ENCODE assay signal across 8 cellular contexts in the genomic region with DNA sequence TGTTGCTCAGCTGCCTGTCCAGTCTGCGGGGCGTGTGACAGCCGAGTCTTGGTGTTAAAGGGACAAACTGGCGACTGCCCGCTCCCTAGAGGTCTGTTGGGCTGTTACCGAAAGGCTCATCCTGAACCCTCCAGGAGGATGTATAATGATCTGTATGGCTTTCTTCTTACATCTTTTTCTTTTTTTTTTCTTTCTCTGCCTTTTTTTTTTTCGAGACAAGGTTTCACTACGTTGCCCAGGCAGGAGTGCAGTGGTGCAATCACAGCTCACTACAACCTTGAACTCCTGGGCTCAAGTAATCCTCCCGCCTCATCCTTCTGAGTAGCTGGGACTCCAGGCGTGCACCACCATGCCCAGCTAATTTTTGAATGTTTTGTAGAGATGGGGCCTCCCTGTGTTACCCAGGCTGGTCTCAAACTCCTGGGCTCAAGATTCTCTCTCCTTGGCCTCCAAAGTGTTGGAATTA. TPM values are rescaled to one million over a fixed set of nuclear protein-coding genes. Genes with fewer than 3 reads are reported as not detected.
DNase-seq lines count a peak whose midpoint lies in the region; ATAC-seq and TF ChIP-seq lines count a peak whose summit lies in the region.

No MANE protein-coding gene starts in this region.

- POLR2A ChIA-PET in activated CD4-positive, alpha-beta T cell treated with anti-CD3 and anti-CD28 coated beads, Interleukin-2, amount 10 ng/mL, durations not matched to agents 7 days and 5 days (lab: Charles Lee): no interaction called here
- POLR2A ChIA-PET in IMR-90 (lab: Charles Lee; ENCODE audit: unreplicated experiment): no interaction called here

- CTCF ChIA-PET in activated CD4-positive, alpha-beta T cell treated with anti-CD3 and anti-CD28 coated beads, Interleukin-2, amount 10 ng/mL, durations not matched to agents 7 days and 5 days (lab: Charles Lee): interaction anchor here (0.6 to 2.7 kb wide), 12 partner anchors 14 to 601 kb away, joined by 3 to 29 read pairs (median 4); a partner anchor contains a TSS
- CTCF ChIA-PET in IMR-90 (lab: Yijun Ruan, JAX): interaction anchor here (0.8 to 1.2 kb wide), 3 partner anchors 13 to 75 kb away, joined by 3 to 4 read pairs (median 3); no protein-coding TSS in a partner anchor

- peaks cover 33% of the 10 kb centered on the region for H3K36me3 ChIP-seq in IMR-90 (ENCODE audit: control insufficient read depth, insufficient read depth, low read length)
- peaks cover 21% of the 10 kb centered on the region for H3K36me3 ChIP-seq in brain microvascular endothelial cell (replicated peaks)
- peaks cover 53 to 55% of the 10 kb centered on the region in 2 experiments for H3K36me3 ChIP-seq in mesenchymal stem cell (ENCODE audit: control insufficient read depth in 1 of 2, insufficient read depth in 2 of 2, low read depth in 1 of 2, low read length in 2 of 2)

- H3K4me3 ChIP-seq in IMR-90 (ENCODE audit: insufficient read depth, low read depth, low read length) (peak overlapping the region; percentile 98), brain microvascular endothelial cell (ENCODE audit: low read depth, low read length) (peak overlapping the region; percentile 91), mesenchymal stem cell (ENCODE audit: insufficient read depth in 1 of 2, low read depth in 1 of 2, low read length in 2 of 2) (peak overlapping the region; percentile 94 to 96)

- no peaks in the 10 kb centered on the region for H3K9me3 Mint-ChIP-seq in activated CD4-positive, alpha-beta T cell treated with anti-CD3 and anti-CD28 coated beads, Interleukin-2, amount 10 ng/mL, durations not matched to agents 7 days and 5 days

- DNase-seq in activated CD4-positive, alpha-beta T cell treated with anti-CD3 and anti-CD28 coated beads, Interleukin-2, amount 10 ng/mL, durations not matched to agents 7 days and 5 days: no peak
- no peak for DNase-seq in activated CD4-positive, alpha-beta T cell treated with anti-CD3 and anti-CD28 coated beads for 48 hours
- DNase-seq in IMR-90: no peak
- DNase-seq in brain microvascular endothelial cell: no peak
- DNase-seq in mesenchymal stem cell: no peak
- no peak for DNase-seq in G401 (ENCODE audit: low spot score)
- DNase-seq in GM13976 (ENCODE audit: low spot score): no peak

- no peak for TF ChIP-seq RAD21 in IMR-90 (IDR thresholded peaks at IDR 0.05; ENCODE audit: low read length)

- no peak overlapping the region for H4K91ac ChIP-seq in IMR-90 (ENCODE audit: insufficient read depth, low read depth, low read length)
- peak overlapping the region; percentile 64 for H4K91ac ChIP-seq in mesenchymal stem cell (ENCODE audit: low read length)

- in situ Hi-C loops in IMR-90 (cut with MboI; ENCODE audit: low sequenced_read_pairs) (no loop called here), brain microvascular endothelial cell (cut with HindIII; ENCODE audit: low pct_ligation_motif_present, low sequenced_read_pairs) (no loop called here), G401 (cut with HindIII; ENCODE audit: low sequenced_read_pairs) (no loop called here), GM13976 (cut with MboI; ENCODE audit: low sequenced_read_pairs, unreplicated experiment) (no loop called here)

- no peak overlapping the region for H2BK12ac ChIP-seq in mesenchymal stem cell (ENCODE audit: low read length in 2 of 2)

- TF ChIP-seq CTCF in IMR-90 (conservative IDR thresholded peaks at IDR 0.05; ENCODE audit: low read depth, low read length) (no peak), brain microvascular endothelial cell (IDR thresholded peaks at IDR 0.05; ENCODE audit: low read depth, low read length, missing control alignments) (no peak), GM13976 (IDR thresholded peaks at IDR 0.05; ENCODE audit: borderline replicate concordance, control extremely low read depth, extremely low read depth, insufficient read depth, missing control alignments) (no peak)

- H2AK5ac ChIP-seq in IMR-90 (ENCODE audit: low read depth, low read length) (no peak overlapping the region), mesenchymal stem cell (ENCODE audit: low read length, severe bottlenecking) (no peak overlapping the region)

- no peak overlapping the region for H3K18ac ChIP-seq in IMR-90 (ENCODE audit: low read depth, low read length)
- H3K18ac ChIP-seq in mesenchymal stem cell (ENCODE audit: low read depth in 1 of 2, low read length in 2 of 2): peak overlapping the region; percentile 82 to 98

- peak overlapping the region; percentile 93 for H3K4me3 Mint-ChIP-seq in activated CD4-positive, alpha-beta T cell treated with anti-CD3 and anti-CD28 coated beads, Interleukin-2, amount 10 ng/mL, durations not matched to agents 7 days and 5 days

- peak overlapping the region; percentile 71 for H3K23ac ChIP-seq in IMR-90 (ENCODE audit: low read depth, low read length)
- H3K23ac ChIP-seq in mesenchymal stem cell (ENCODE audit: low read length in 2 of 2): peak overlapping the region in 1 of 2 experiments; percentile 70

- no peaks in the 10 kb centered on the region for H3K27me3 Mint-ChIP-seq in activated CD4-positive, alpha-beta T cell treated with anti-CD3 and anti-CD28 coated beads, Interleukin-2, amount 10 ng/mL, durations not matched to agents 7 days and 5 days

- peak overlapping the region; percentile 93 for H3K27ac Mint-ChIP-seq in activated CD4-positive, alpha-beta T cell treated with anti-CD3 and anti-CD28 coated beads, Interleukin-2, amount 10 ng/mL, durations not matched to agents 7 days and 5 days

- H3K14ac ChIP-seq in IMR-90 (replicated peaks; ENCODE audit: low read depth, low read length): no peak overlapping the region; the same call in 1 of the 2 replicates
- H3K14ac ChIP-seq in mesenchymal stem cell (ENCODE audit: low read length in 2 of 2): peak overlapping the region; percentile 26 to 99

- peak overlapping the region in 1 of 2 experiments; percentile 63; a peak in 2 of 4 replicates for H4K8ac ChIP-seq in IMR-90 (ENCODE audit: low read depth in 2 of 2, low read length in 2 of 2)
- H4K8ac ChIP-seq in mesenchymal stem cell (ENCODE audit: low read length): peak overlapping the region; percentile 92

- peak overlapping the region; percentile 71; the same call in 1 of the 2 replicates for H3K4ac ChIP-seq in IMR-90 (ENCODE audit: low read depth, low read length)
- H3K4ac ChIP-seq in mesenchymal stem cell (ENCODE audit: low read depth in 1 of 2, low read length in 2 of 2): peak overlapping the region in 1 of 2 experiments; percentile 17

- H2AK9ac ChIP-seq in IMR-90 (replicated peaks; ENCODE audit: low read depth, low read length, poor library complexity): peak overlapping the region; percentile 92

- no peak overlapping the region for H2BK15ac ChIP-seq in IMR-90 (ENCODE audit: low read depth, low read length)
- H2BK15ac ChIP-seq in mesenchymal stem cell (ENCODE audit: low read depth, poor library complexity, severe bottlenecking): peak overlapping the region; percentile 23

- H3K27ac ChIP-seq in IMR-90 (ENCODE audit: insufficient read depth, low read length): peak overlapping the region; percentile 86
- no peak overlapping the region for H3K27ac ChIP-seq in brain microvascular endothelial cell
- no peak overlapping the region for H3K27ac ChIP-seq in mesenchymal stem cell (ENCODE audit: low read length, poor library complexity, severe bottlenecking)

- peaks cover 13 to 26% of the 10 kb centered on the region in 2 experiments; a peak in 3 of 4 replicates for H3K79me1 ChIP-seq in IMR-90 (ENCODE audit: low read depth in 1 of 2, low read length in 2 of 2)
- peaks cover 25% of the 10 kb centered on the region for H3K79me1 ChIP-seq in mesenchymal stem cell (replicated peaks; ENCODE audit: low read length, poor library complexity, severe bottlenecking)

- H2BK120ac ChIP-seq in IMR-90 (ENCODE audit: low read depth, low read length) (no peak overlapping the region), mesenchymal stem cell (ENCODE audit: low read depth, low read length) (no peak overlapping the region)

- H2BK5ac ChIP-seq in IMR-90 (ENCODE audit: low read depth, low read length, poor library complexity, severe bottlenecking) (no peak overlapping the region), mesenchymal stem cell (ENCODE audit: low read depth, low read length, poor library complexity, severe bottlenecking) (no peak overlapping the region)

- BruUV-seq in IMR-90 (replicated peaks; lab: Mats Ljungman, UMichigan): no TSS peak

- peak; percentile 33 for ATAC-seq in IMR-90 (ENCODE audit: low read depth)
- ATAC-seq in GM19452 (IDR thresholded peaks at IDR 0.05; ENCODE audit: unreplicated experiment): no peak

- 0 out of 2 replicates have a peak overlapping the region, but pooled peaks have one; percentile 38 for H3K56ac ChIP-seq in IMR-90 (ENCODE audit: extremely low read depth, insufficient read depth, low read length)

- 0 out of 2 replicates have a peak overlapping the region, but pooled peaks have one; percentile 23 for H4K5ac ChIP-seq in IMR-90 (ENCODE audit: low read depth, low read length)

- H3K4me1 Mint-ChIP-seq in activated CD4-positive, alpha-beta T cell treated with anti-CD3 and anti-CD28 coated beads, Interleukin-2, amount 10 ng/mL, durations not matched to agents 7 days and 5 days: peaks cover 24% of the 10 kb centered on the region

- H3K27me3 ChIP-seq in IMR-90 (ENCODE audit: control insufficient read depth, insufficient read depth, low read length) (no peaks in the 10 kb centered on the region), brain microvascular endothelial cell (replicated peaks) (no peaks in the 10 kb centered on the region), mesenchymal stem cell (ENCODE audit: control insufficient read depth in 1 of 2, insufficient read depth in 1 of 2, low read length in 2 of 2) (no peaks in the 10 kb centered on the region)

- H3K9me3 ChIP-seq in IMR-90 (ENCODE audit: control insufficient read depth, insufficient read depth, low read length): no peaks in the 10 kb centered on the region
- H3K9me3 ChIP-seq in mesenchymal stem cell (ENCODE audit: control insufficient read depth, low read length): no peaks in the 10 kb centered on the region

- no peaks in the 10 kb centered on the region; the same call in 1 of the 2 replicates for H3K9me1 ChIP-seq in IMR-90 (ENCODE audit: insufficient read depth, low read length)

- intact Hi-C loops in IMR-90 (cut with micrococcal nuclease): no loop called here

- H3K4me1 ChIP-seq in IMR-90 (ENCODE audit: control insufficient read depth, insufficient read depth, low read length) (peaks cover 3% of the 10 kb centered on the region; the same call in 1 of the 2 replicates), mesenchymal stem cell (ENCODE audit: control insufficient read depth, insufficient read depth, low read depth, low read length) (peaks cover 8% of the 10 kb centered on the region)

- no peak overlapping the region for H2BK20ac ChIP-seq in IMR-90 (ENCODE audit: low read depth, low read length)

- 0 out of 2 replicates have a peak, but pooled peaks cover 5% of the 10 kb centered on the region for H4K20me1 ChIP-seq in IMR-90 (ENCODE audit: insufficient read depth, low read length)

- H3K4me2 ChIP-seq in IMR-90 (ENCODE audit: low read depth, low read length): peak overlapping the region; percentile 95
- H3K4me2 ChIP-seq in mesenchymal stem cell (ENCODE audit: low read length, poor library complexity, severe bottlenecking): peak overlapping the region; percentile 98

- H3K9ac ChIP-seq in IMR-90 (ENCODE audit: low read depth, low read length): peak overlapping the region; percentile 97
- peak overlapping the region; percentile 90 for H3K9ac ChIP-seq in mesenchymal stem cell (ENCODE audit: low read length)

- H2AFZ ChIP-seq in IMR-90 (replicated peaks; ENCODE audit: low read length, poor library complexity) (peak overlapping the region; percentile 99), mesenchymal stem cell (ENCODE audit: low read depth, low read length) (peak overlapping the region; percentile 75)

- dilution Hi-C loops in IMR-90 (cut with HindIII; ENCODE audit: low sequenced_read_pairs, unreplicated experiment): no loop called here

- H3K36me3 Mint-ChIP-seq in activated CD4-positive, alpha-beta T cell treated with anti-CD3 and anti-CD28 coated beads, Interleukin-2, amount 10 ng/mL, durations not matched to agents 7 days and 5 days (ENCODE audit: low read depth): peaks cover 44% of the 10 kb centered on the region

- 0% methylated on average over 3 of the region's 10 CpGs; no CpG with 5 or more reads in 1 of the 2 experiments for WGBS in IMR-90 (ENCODE audit: extremely low coverage in 2 of 2, insufficient read length in 1 of 2), 2 experiments
- WGBS in mesenchymal stem cell: 29% methylated on average over 6 of the region's 10 CpGs

- TF ChIP-seq POLR2A in IMR-90 (IDR thresholded peaks at IDR 0.05; ENCODE audit: low read depth, low read length): no peak

RNA-seq across cellular contexts. Expression of a gene that starts 0.9 kb away (rescaled TPM):
- 10 to 100 TPM; 40.4 to 48.3 TPM for total RNA-seq in activated CD4-positive, alpha-beta T cell treated with anti-CD3 and anti-CD28 coated beads, Interleukin-2, amount 10 ng/mL, durations not matched to agents 7 days and 5 days
- 6.1 and 7.0 TPM in 2 replicates for total RNA-seq in IMR-90 (2012; rRNA removed)
- polyA plus RNA-seq in IMR-90 (2012; rRNA removed): 20.4 and 20.8 TPM in 2 replicates
- 15.0 and 24.5 TPM in 2 replicates for polyA plus RNA-seq in IMR-90 (2012; cell fraction: cytosol; rRNA removed)
- polyA plus RNA-seq in IMR-90 (2012; cell fraction: nucleus; rRNA removed; ENCODE audit: low replicate concordance): 18.9 and 24.4 TPM in 2 replicates
- polyA plus RNA-seq in mesenchymal stem cell (2013, experiment 1 of 2): 15.4 TPM
- 15.4 TPM for polyA plus RNA-seq in mesenchymal stem cell (2013, experiment 2 of 2)
- total RNA-seq in G401 (2014; rRNA removed; shearing (Covaris generic)): 24.5 and 33.1 TPM in 2 replicates

RNA-seq across cellular contexts. Expression of a gene that starts 13.4 kb away (rescaled TPM):
- total RNA-seq in activated CD4-positive, alpha-beta T cell treated with anti-CD3 and anti-CD28 coated beads, Interleukin-2, amount 10 ng/mL, durations not matched to agents 7 days and 5 days: 10 to 100 TPM; 29.9 to 35.3 TPM
- total RNA-seq in IMR-90 (2012; rRNA removed): 40.0 and 58.3 TPM in 2 replicates
- 42.4 and 43.9 TPM in 2 replicates for polyA plus RNA-seq in IMR-90 (2012; rRNA removed)
- polyA plus RNA-seq in IMR-90 (2012; cell fraction: cytosol; rRNA removed): 44.3 and 54.2 TPM in 2 replicates
- polyA plus RNA-seq in IMR-90 (2012; cell fraction: nucleus; rRNA removed; ENCODE audit: low replicate concordance): 21.2 and 39.8 TPM in 2 replicates
- 48.8 TPM for polyA plus RNA-seq in mesenchymal stem cell (2013, experiment 1 of 2)
- 54.1 TPM for polyA plus RNA-seq in mesenchymal stem cell (2013, experiment 2 of 2)
- total RNA-seq in G401 (2014; rRNA removed; shearing (Covaris generic)): 65.5 and 66.3 TPM in 2 replicates

RNA-seq across cellular contexts. Expression of a gene that starts 24.7 kb away (rescaled TPM):
- total RNA-seq in activated CD4-positive, alpha-beta T cell treated with anti-CD3 and anti-CD28 coated beads, Interleukin-2, amount 10 ng/mL, durations not matched to agents 7 days and 5 days: under 1 TPM; 0.30 to 0.33 TPM
- 3.3 and 3.4 TPM in 2 replicates for total RNA-seq in IMR-90 (2012; rRNA removed)
- 3.4 TPM in 2 replicates for polyA plus RNA-seq in IMR-90 (2012; rRNA removed)
- 2.0 and 5.4 TPM in 2 replicates for polyA plus RNA-seq in IMR-90 (2012; cell fraction: cytosol; rRNA removed)
- 2.0 and 2.5 TPM in 2 replicates for polyA plus RNA-seq in IMR-90 (2012; cell fraction: nucleus; rRNA removed; ENCODE audit: low replicate concordance)
- 1.0 TPM for polyA plus RNA-seq in mesenchymal stem cell (2013, experiment 1 of 2)
- 1.00 TPM for polyA plus RNA-seq in mesenchymal stem cell (2013, experiment 2 of 2)
- 12.1 and 16.6 TPM in 2 replicates for total RNA-seq in G401 (2014; rRNA removed; shearing (Covaris generic))

RNA-seq across cellular contexts. Expression of a gene that starts 39.4 kb away (rescaled TPM):
- total RNA-seq in activated CD4-positive, alpha-beta T cell treated with anti-CD3 and anti-CD28 coated beads, Interleukin-2, amount 10 ng/mL, durations not matched to agents 7 days and 5 days: under 1 TPM in 1 of 2 experiments, not detected in 1; 0.07 TPM
- total RNA-seq in IMR-90 (2012; rRNA removed): not detected in 2 replicates
- polyA plus RNA-seq in IMR-90 (2012; rRNA removed): not detected in 2 replicates
- not detected in 2 replicates for polyA plus RNA-seq in IMR-90 (2012; cell fraction: cytosol; rRNA removed)
- 0.02 and 0.05 TPM in 2 replicates for polyA plus RNA-seq in IMR-90 (2012; cell fraction: nucleus; rRNA removed; ENCODE audit: low replicate concordance)
- not detected for polyA plus RNA-seq in mesenchymal stem cell (2013, experiment 1 of 2)
- polyA plus RNA-seq in mesenchymal stem cell (2013, experiment 2 of 2): 0.01 TPM
- total RNA-seq in G401 (2014; rRNA removed; shearing (Covaris generic)): 0.44 TPM in 1 of 2 replicates, not detected in the other

RNA-seq across cellular contexts. Expression of a gene that starts 46.4 kb away (rescaled TPM):
- total RNA-seq in activated CD4-positive, alpha-beta T cell treated with anti-CD3 and anti-CD28 coated beads, Interleukin-2, amount 10 ng/mL, durations not matched to agents 7 days and 5 days: 10 to 100 TPM; 20.2 to 31.5 TPM
- 3.2 and 6.1 TPM in 2 replicates for total RNA-seq in IMR-90 (2012; rRNA removed)
- 7.2 and 8.8 TPM in 2 replicates for polyA plus RNA-seq in IMR-90 (2012; rRNA removed)
- polyA plus RNA-seq in IMR-90 (2012; cell fraction: cytosol; rRNA removed): 4.3 and 7.0 TPM in 2 replicates
- 37.8 and 74.7 TPM in 2 replicates for polyA plus RNA-seq in IMR-90 (2012; cell fraction: nucleus; rRNA removed; ENCODE audit: low replicate concordance)
- 6.9 TPM for polyA plus RNA-seq in mesenchymal stem cell (2013, experiment 1 of 2)
- polyA plus RNA-seq in mesenchymal stem cell (2013, experiment 2 of 2): 6.4 TPM
- total RNA-seq in G401 (2014; rRNA removed; shearing (Covaris generic)): 15.3 and 20.2 TPM in 2 replicates
